ENCODE assay signal across 26 cellular contexts in the genomic region with DNA sequence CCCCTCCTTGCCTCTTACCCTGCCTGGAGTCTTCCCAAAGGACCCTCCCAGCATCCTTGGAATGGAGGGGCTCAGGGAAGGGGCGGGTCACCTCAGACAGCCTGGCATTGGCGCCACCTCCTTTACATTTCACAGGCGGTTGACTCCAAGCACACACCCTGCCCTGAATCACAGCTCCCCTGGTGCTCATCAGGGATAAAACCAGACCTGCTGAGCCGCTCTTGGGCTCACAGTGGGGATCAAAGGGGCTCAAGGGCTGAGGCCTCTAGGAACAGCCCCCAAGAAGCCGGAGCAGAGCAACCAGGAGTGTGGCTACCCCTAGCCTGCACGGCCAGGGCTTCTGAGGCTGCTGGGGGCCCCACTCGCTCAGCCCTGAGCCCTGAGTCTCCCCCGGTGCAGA. TPM values are rescaled to one million over a fixed set of nuclear protein-coding genes. Genes with fewer than 3 reads are reported as not detected.
"Had no signal": no experiment of that assay in that cellular context is flagged by ENCODE, and none has a peak within 500 bp of the region (broad histone marks: within the 10 kb centered on the region; RNA-seq: fewer than 3 reads in every experiment).

No MANE protein-coding gene starts in this region.

- H3K27me3 ChIP-seq: brain microvascular endothelial cell, colonic mucosa, SJSA1 had no signal

- H3K27ac ChIP-seq: brain microvascular endothelial cell, colonic mucosa, SJSA1 had no signal

- H3K4me3 ChIP-seq: colonic mucosa, SJSA1 had no signal

- H3K36me3 ChIP-seq: brain microvascular endothelial cell, colonic mucosa, SJSA1 had no signal

- H3K9me3 ChIP-seq: colonic mucosa, SJSA1 had no signal

- DNase-seq: activated CD4-positive, alpha-beta T cell treated with anti-CD3 and anti-CD28 coated beads for 1 hour; activated CD4-positive, alpha-beta T cell treated with anti-CD3 and anti-CD28 coated beads, Interleukin-2, amount 10 ng/mL, durations not matched to agents 24 days and 14 days; activated CD4-positive, alpha-beta T cell treated with anti-CD3 and anti-CD28 coated beads, Interleukin-2, amount 50 U/mL, for 48 hours; activated CD8-positive, alpha-beta memory T cell treated with anti-CD3 and anti-CD28 coated beads, Interleukin-2, amount 10 ng/mL, durations not matched to agents 7 days and 5 days; activated effector memory CD4-positive, alpha-beta T cell treated with anti-CD3 and anti-CD28 coated beads, Interleukin-2, amount 50 U/mL, for 16 hours; activated naive CD4-positive, alpha-beta T cell treated with Interleukin-2 at 50 U/mL for 16 hours; activated T-cell treated with anti-CD3 and anti-CD28 coated beads, Interleukin-2, amount 50 U/mL, for 4 hours; brain microvascular endothelial cell; caudate nucleus; colonic mucosa; MM.1S; NCI-H1048; NCI-H146; NCI-H1930; NCI-H2107; NCI-H446; NCI-H524; NCI-H82; SHP77; SW 1271 had no signal

- ATAC-seq: activated CD8-positive, alpha-beta memory T cell treated with anti-CD3 and anti-CD28 coated beads, Interleukin-2, amount 10 ng/mL, durations not matched to agents 7 days and 5 days; activated naive CD4-positive, alpha-beta T cell treated with anti-CD3 and anti-CD28 coated beads, Interleukin-2, amount 50 U/mL, for 72 hours; activated T-cell treated with anti-CD3 and anti-CD28 coated beads, Interleukin-2, amount 50 U/mL, for 4 hours; SK-N-SH treated with all-trans-retinoic acid at 6 μM for 48 hours had no signal

- H3K4me1 ChIP-seq: colonic mucosa, SJSA1 had no signal

RNA-seq across cellular contexts. Expression of a gene that starts 16.6 kb away (rescaled TPM):
- total RNA-seq: activated CD4-positive, alpha-beta T cell treated with anti-CD3 and anti-CD28 coated beads, Interleukin-2, amount 10 ng/mL, durations not matched to agents 24 days and 14 days; activated CD8-positive, alpha-beta memory T cell treated with anti-CD3 and anti-CD28 coated beads, Interleukin-2, amount 10 ng/mL, durations not matched to agents 7 days and 5 days; activated naive CD4-positive, alpha-beta T cell treated with anti-CD3 and anti-CD28 coated beads, Interleukin-2, amount 50 U/mL, for 72 hours; activated T-cell treated with anti-CD3 and anti-CD28 coated beads, Interleukin-2, amount 50 U/mL, for 4 hours; OCI-LY7; RPMI7951; SJSA1; T-helper 1 cell treated with Interleukin-12 subunit alpha and Interleukin-12 subunit beta and Interleukin-4 antibody, amounts not matched to agents 30 ng/mL and 1 ng/mL, for 36 hours had no signal
